8 cellular contexts compared by ENCODE assay signal in the genomic region with DNA sequence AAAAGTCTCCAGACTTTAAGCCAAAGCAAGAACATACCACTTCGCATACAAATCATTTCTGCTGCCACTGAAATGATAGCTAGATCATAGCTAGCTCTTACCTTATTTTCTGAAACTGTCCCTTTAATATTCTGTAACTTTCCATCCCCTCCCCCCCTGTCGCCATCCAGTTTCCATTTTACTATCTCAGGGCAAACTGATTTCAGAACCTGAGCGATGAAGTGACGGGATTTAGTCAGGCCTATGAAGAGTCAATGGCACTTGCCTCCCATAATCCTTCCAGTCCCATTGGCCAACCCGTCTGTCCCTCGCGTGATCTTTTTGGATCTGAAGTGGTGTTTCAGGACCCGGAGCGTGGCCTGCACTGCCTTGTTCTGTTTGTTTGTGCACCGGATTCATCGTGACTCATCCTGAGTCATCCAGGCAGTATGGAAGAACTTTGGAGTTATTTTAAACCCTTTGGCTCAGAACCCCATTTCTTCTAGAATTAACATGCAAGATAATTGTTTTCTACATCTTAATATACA.
DNase-seq lines count a peak whose midpoint lies in the region; ATAC-seq and TF ChIP-seq lines count a peak whose summit lies in the region.

No MANE protein-coding gene starts in this region.

- no peak overlapping the region for H3K4me3 ChIP-seq in skin epidermis

- no peak for TF ChIP-seq CTCF in natural killer cell (IDR thresholded peaks at IDR 0.05)

- peaks cover 15% of the 10 kb centered on the region for H3K36me3 Mint-ChIP-seq in natural killer cell treated with Interleukin-12 subunit alpha and Interleukin-12 subunit beta and Interleukin-15 and Interleukin-18, amount 100 ng/mL, for 72 hours
- H3K36me3 Mint-ChIP-seq in natural killer cell: no peaks in the 10 kb centered on the region
- peaks cover 71% of the 10 kb centered on the region for H3K36me3 Mint-ChIP-seq in activated T-helper 2 cell treated with anti-CD3 and anti-CD28 coated beads, Interferon-gamma antibody, Interleukin-2, Interleukin-4, amounts not matched to agents 10 μg/mL and 5 μg/mL and 100 μg/mL, durations not matched to agents 14 hours and 24 hours and 36 hours (ENCODE audit: low read depth)

- ATAC-seq in natural killer cell treated with Interleukin-12 subunit alpha and Interleukin-12 subunit beta and Interleukin-15 and Interleukin-18, amount 100 ng/mL, for 72 hours: peak; percentile 48 to 75
- ATAC-seq in natural killer cell: no peak
- ATAC-seq in HG03520 (IDR thresholded peaks at IDR 0.05; ENCODE audit: unreplicated experiment): no peak
- no peak for ATAC-seq in GM19324 (IDR thresholded peaks at IDR 0.05; ENCODE audit: low FRiP score, unreplicated experiment)

- H3K9me3 Mint-ChIP-seq in natural killer cell treated with Interleukin-12 subunit alpha and Interleukin-12 subunit beta and Interleukin-15 and Interleukin-18, amount 100 ng/mL, for 72 hours: peaks cover 3% of the 10 kb centered on the region
- H3K9me3 Mint-ChIP-seq in natural killer cell: no peaks in the 10 kb centered on the region
- H3K9me3 Mint-ChIP-seq in activated T-helper 2 cell treated with anti-CD3 and anti-CD28 coated beads, Interferon-gamma antibody, Interleukin-2, Interleukin-4, amounts not matched to agents 10 μg/mL and 5 μg/mL and 100 μg/mL, durations not matched to agents 14 hours and 24 hours and 36 hours: peaks cover 15% of the 10 kb centered on the region

- H3K4me3 Mint-ChIP-seq in natural killer cell treated with Interleukin-12 subunit alpha and Interleukin-12 subunit beta and Interleukin-15 and Interleukin-18, amount 100 ng/mL, for 72 hours: peak overlapping the region; percentile 33
- H3K4me3 Mint-ChIP-seq in natural killer cell: no peak overlapping the region
- peak overlapping the region; percentile 73 for H3K4me3 Mint-ChIP-seq in activated T-helper 2 cell treated with anti-CD3 and anti-CD28 coated beads, Interferon-gamma antibody, Interleukin-2, Interleukin-4, amounts not matched to agents 10 μg/mL and 5 μg/mL and 100 μg/mL, durations not matched to agents 14 hours and 24 hours and 36 hours (ENCODE audit: low read depth)

- peak overlapping the region in 14 of 21 experiments; percentile 21 to 82 (median 62) for H3K27ac ChIP-seq in skin epidermis

- no peaks in the 10 kb centered on the region for H3K27me3 Mint-ChIP-seq in natural killer cell treated with Interleukin-12 subunit alpha and Interleukin-12 subunit beta and Interleukin-15 and Interleukin-18, amount 100 ng/mL, for 72 hours
- H3K27me3 Mint-ChIP-seq in natural killer cell (ENCODE audit: low read depth in 2 of 2): no peaks in the 10 kb centered on the region
- no peaks in the 10 kb centered on the region for H3K27me3 Mint-ChIP-seq in activated T-helper 2 cell treated with anti-CD3 and anti-CD28 coated beads, Interferon-gamma antibody, Interleukin-2, Interleukin-4, amounts not matched to agents 10 μg/mL and 5 μg/mL and 100 μg/mL, durations not matched to agents 14 hours and 24 hours and 36 hours (ENCODE audit: low read depth)

- H3K4me1 Mint-ChIP-seq in natural killer cell treated with Interleukin-12 subunit alpha and Interleukin-12 subunit beta and Interleukin-15 and Interleukin-18, amount 100 ng/mL, for 72 hours (ENCODE audit: low read depth in 2 of 2): peaks cover 40 to 52% of the 10 kb centered on the region in 2 donors
- H3K4me1 Mint-ChIP-seq in natural killer cell: peaks cover 26 to 40% of the 10 kb centered on the region in 2 donors
- H3K4me1 Mint-ChIP-seq in activated T-helper 2 cell treated with anti-CD3 and anti-CD28 coated beads, Interferon-gamma antibody, Interleukin-2, Interleukin-4, amounts not matched to agents 10 μg/mL and 5 μg/mL and 100 μg/mL, durations not matched to agents 14 hours and 24 hours and 36 hours (ENCODE audit: low read depth): peaks cover 72% of the 10 kb centered on the region

- intact Hi-C loops in natural killer cell (cut with micrococcal nuclease): no loop called here
- intact Hi-C loops in activated T-helper 2 cell treated with anti-CD3 and anti-CD28 coated beads, Interferon-gamma antibody, Interleukin-2, Interleukin-4, amounts not matched to agents 10 μg/mL and 5 μg/mL and 100 μg/mL, durations not matched to agents 14 hours and 24 hours and 36 hours (cut with micrococcal nuclease): loop anchor here (1.0 to 2.0 kb wide), 4 partner anchors 26 to 99 kb away; no protein-coding TSS in a partner anchor

- no peak for DNase-seq in natural killer cell treated with Interleukin-12 subunit alpha and Interleukin-12 subunit beta and Interleukin-15 and Interleukin-18, amount 100 ng/mL, for 72 hours (ENCODE audit: low spot score)
- DNase-seq in natural killer cell (no peak), foreskin melanocyte (peak; percentile 95), NCI-H510A (lab: John Stamatoyannopoulos, UW) (no peak)
- peak; percentile 40 for DNase-seq in activated T-helper 2 cell treated with anti-CD3 and anti-CD28 coated beads, Interferon-gamma antibody, Interleukin-2, Interleukin-4, amounts not matched to agents 10 μg/mL and 5 μg/mL and 100 μg/mL, durations not matched to agents 14 hours and 24 hours and 36 hours (ENCODE audit: low spot score)

- H3K27ac Mint-ChIP-seq in natural killer cell treated with Interleukin-12 subunit alpha and Interleukin-12 subunit beta and Interleukin-15 and Interleukin-18, amount 100 ng/mL, for 72 hours: peak overlapping the region; percentile 41 to 70
- no peak overlapping the region for H3K27ac Mint-ChIP-seq in natural killer cell
- peak overlapping the region; percentile 92 for H3K27ac Mint-ChIP-seq in activated T-helper 2 cell treated with anti-CD3 and anti-CD28 coated beads, Interferon-gamma antibody, Interleukin-2, Interleukin-4, amounts not matched to agents 10 μg/mL and 5 μg/mL and 100 μg/mL, durations not matched to agents 14 hours and 24 hours and 36 hours

Comparison
In these comparisons a context has a peak if more than half of its experiments do, and no peak if none do; other contexts are left out.
1. ATAC-seq: peak in natural killer cell treated with Interleukin-12 subunit alpha and Interleukin-12 subunit beta and Interleukin-15 and Interleukin-18, amount 100 ng/mL, for 72 hours (2 of 2); none in natural killer cell (0 of 3), HG03520 (single experiment) and GM19324 (single experiment).
2. H3K27ac Mint-ChIP-seq: peak in natural killer cell treated with Interleukin-12 subunit alpha and Interleukin-12 subunit beta and Interleukin-15 and Interleukin-18, amount 100 ng/mL, for 72 hours (2 of 2) and activated T-helper 2 cell treated with anti-CD3 and anti-CD28 coated beads, Interferon-gamma antibody, Interleukin-2, Interleukin-4, amounts not matched to agents 10 μg/mL and 5 μg/mL and 100 μg/mL, durations not matched to agents 14 hours and 24 hours and 36 hours (single experiment); none in natural killer cell (0 of 2).
3. DNase-seq: peak in activated T-helper 2 cell treated with anti-CD3 and anti-CD28 coated beads, Interferon-gamma antibody, Interleukin-2, Interleukin-4, amounts not matched to agents 10 μg/mL and 5 μg/mL and 100 μg/mL, durations not matched to agents 14 hours and 24 hours and 36 hours (single experiment) and foreskin melanocyte (single experiment); none in natural killer cell treated with Interleukin-12 subunit alpha and Interleukin-12 subunit beta and Interleukin-15 and Interleukin-18, amount 100 ng/mL, for 72 hours (single experiment), natural killer cell (single experiment) and NCI-H510A (single experiment).